In the genomic region with DNA sequence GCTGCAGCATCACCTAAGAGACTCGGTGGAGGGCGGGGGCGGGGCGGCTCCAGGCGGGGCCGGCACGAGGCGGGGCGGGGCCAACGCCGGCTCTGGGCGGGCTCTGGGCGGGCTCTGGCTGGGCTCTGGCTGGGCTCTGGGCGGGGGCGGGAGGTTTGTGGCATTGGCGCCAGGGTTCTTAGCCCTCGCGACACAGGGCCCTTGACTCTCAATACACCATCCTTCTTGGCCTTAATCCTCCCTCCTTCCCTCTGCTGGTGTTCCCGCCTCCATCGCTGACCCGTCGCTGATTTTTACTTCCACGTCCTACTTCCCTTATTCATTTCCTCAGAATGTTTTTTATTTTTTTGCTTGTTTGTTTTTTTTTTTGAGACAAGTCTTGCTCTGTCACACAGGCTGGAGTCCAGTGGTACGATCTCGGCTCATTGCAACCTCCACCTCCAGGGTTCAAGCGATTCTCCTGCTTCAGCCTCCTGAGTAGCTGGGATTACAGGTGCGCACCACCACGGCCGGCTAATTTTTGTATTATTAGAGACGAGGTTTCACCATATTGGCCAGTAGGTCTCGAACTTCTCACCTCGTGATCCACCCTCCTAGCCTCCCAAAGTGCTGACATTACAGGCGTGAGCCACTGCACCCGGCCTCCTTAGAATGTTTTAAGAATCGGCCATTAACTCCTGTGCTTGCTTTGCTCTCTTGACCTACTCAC, we compare ENCODE assay signal across 8 cellular contexts. TPM values are rescaled to one million over a fixed set of nuclear protein-coding genes. Genes with fewer than 3 reads are reported as not detected.
DNase-seq lines count a peak whose midpoint lies in the region; TF ChIP-seq lines count a peak whose summit lies in the region.

A gene with protein sequence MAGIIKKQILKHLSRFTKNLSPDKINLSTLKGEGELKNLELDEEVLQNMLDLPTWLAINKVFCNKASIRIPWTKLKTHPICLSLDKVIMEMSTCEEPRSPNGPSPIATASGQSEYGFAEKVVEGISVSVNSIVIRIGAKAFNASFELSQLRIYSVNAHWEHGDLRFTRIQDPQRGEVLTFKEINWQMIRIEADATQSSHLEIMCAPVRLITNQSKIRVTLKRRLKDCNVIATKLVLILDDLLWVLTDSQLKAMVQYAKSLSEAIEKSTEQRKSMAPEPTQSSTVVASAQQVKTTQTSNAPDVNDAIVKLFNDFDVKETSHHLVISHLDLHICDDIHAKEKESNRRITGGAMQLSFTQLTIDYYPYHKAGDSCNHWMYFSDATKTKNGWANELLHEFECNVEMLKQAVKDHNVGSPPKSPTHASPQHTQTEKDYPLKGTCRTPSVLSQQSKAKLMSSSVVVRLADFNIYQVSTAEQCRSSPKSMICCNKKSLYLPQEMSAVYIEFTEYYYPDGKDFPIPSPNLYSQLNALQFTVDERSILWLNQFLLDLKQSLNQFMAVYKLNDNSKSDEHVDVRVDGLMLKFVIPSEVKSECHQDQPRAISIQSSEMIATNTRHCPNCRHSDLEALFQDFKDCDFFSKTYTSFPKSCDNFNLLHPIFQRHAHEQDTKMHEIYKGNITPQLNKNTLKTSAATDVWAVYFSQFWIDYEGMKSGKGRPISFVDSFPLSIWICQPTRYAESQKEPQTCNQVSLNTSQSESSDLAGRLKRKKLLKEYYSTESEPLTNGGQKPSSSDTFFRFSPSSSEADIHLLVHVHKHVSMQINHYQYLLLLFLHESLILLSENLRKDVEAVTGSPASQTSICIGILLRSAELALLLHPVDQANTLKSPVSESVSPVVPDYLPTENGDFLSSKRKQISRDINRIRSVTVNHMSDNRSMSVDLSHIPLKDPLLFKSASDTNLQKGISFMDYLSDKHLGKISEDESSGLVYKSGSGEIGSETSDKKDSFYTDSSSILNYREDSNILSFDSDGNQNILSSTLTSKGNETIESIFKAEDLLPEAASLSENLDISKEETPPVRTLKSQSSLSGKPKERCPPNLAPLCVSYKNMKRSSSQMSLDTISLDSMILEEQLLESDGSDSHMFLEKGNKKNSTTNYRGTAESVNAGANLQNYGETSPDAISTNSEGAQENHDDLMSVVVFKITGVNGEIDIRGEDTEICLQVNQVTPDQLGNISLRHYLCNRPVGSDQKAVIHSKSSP (N-terminal part only) (minus strand): TSS at position 24 of the 709 bp plus-strand sequence. CDS start 239 bp downstream, outside the sequence.

- H3K9me2 ChIP-seq in MM.1S (replicated peaks; ENCODE audit: insufficient read depth, low read length) = no peaks in the 10 kb centered on the region

- H3F3A ChIP-seq in MM.1S (ENCODE audit: insufficient read depth, low read length) = no peaks in the 10 kb centered on the region

- peak within 1 kb of the TSS; percentile 96 for H3K9ac ChIP-seq in MM.1S (ENCODE audit: low read length)

- peak within 1 kb of the TSS; percentile 64; the same call in 1 of the 2 replicates for H3K27ac ChIP-seq in MM.1S (ENCODE audit: low read length)
- H3K27ac ChIP-seq in SJCRH30 = peak within 1 kb of the TSS; percentile 89
- peak within 1 kb of the TSS; percentile 95 to 99 (median 97) for H3K27ac ChIP-seq in stomach

- H3K27me3 Mint-ChIP-seq in neural crest cell (ENCODE audit: low read depth) = no peaks in the 10 kb centered on the region

- H3K4me2 ChIP-seq in MM.1S (ENCODE audit: low read depth, low read length) = peak within 1 kb of the TSS; percentile 79

- no peaks in the 10 kb centered on the region for H3K4me1 ChIP-seq in MM.1S (ENCODE audit: low read length)
- H3K4me1 ChIP-seq in SJCRH30 = no peaks in the 10 kb centered on the region
- H3K4me1 ChIP-seq in stomach = peaks cover 3 to 42% (median 24%) of the 10 kb centered on the region in 4 donors

- no peak for TF ChIP-seq EP300 in stomach (IDR thresholded peaks at IDR 0.05)

- peak within 1 kb of the TSS; percentile 97 for H2AFZ ChIP-seq in MM.1S (ENCODE audit: low read length)

- no peaks in the 10 kb centered on the region for H3K36me3 ChIP-seq in MM.1S (replicated peaks; ENCODE audit: insufficient read depth, low read length)
- H3K36me3 ChIP-seq in SJCRH30 = no peaks in the 10 kb centered on the region
- no peaks in the 10 kb centered on the region for H3K36me3 ChIP-seq in stomach

- no peaks in the 10 kb centered on the region for H3K27me3 ChIP-seq in MM.1S (replicated peaks; ENCODE audit: insufficient read depth, low read length)
- H3K27me3 ChIP-seq in SJCRH30 = no peaks in the 10 kb centered on the region
- H3K27me3 ChIP-seq in stomach = no peaks in the 10 kb centered on the region

- TF ChIP-seq CTCF in MM.1S (IDR thresholded peaks at IDR 0.05; ENCODE audit: low read length) (no peak), fibroblast of villous mesenchyme (IDR thresholded peaks at IDR 0.05; ENCODE audit: insufficient read depth, low read depth, low read length) (no peak), neural crest cell (conservative IDR thresholded peaks at IDR 0.05) (no peak), stomach (IDR thresholded peaks at IDR 0.05) (no peak)

- peak within 1 kb of the TSS; percentile 93 for H3K4me3 Mint-ChIP-seq in neural crest cell

- peaks cover 44% of the 10 kb centered on the region for H3K79me2 ChIP-seq in MM.1S (ENCODE audit: low read length)

- H3K36me3 Mint-ChIP-seq in neural crest cell (ENCODE audit: low read depth) = no peaks in the 10 kb centered on the region

- WGBS in stomach, 5 donors = 24 to 38% (median 32%) methylated on average over 23 to 35 of the region's 35 CpGs

- no peaks in the 10 kb centered on the region for H4K20me1 ChIP-seq in MM.1S (ENCODE audit: insufficient read depth, low read length)

- intact Hi-C loops in stomach (cut with DNase I; ENCODE audit: low total_unique reads) = no loop called here

- H3K9me3 ChIP-seq in MM.1S (replicated peaks; ENCODE audit: insufficient read depth, low read length) = no peaks in the 10 kb centered on the region
- no peaks in the 10 kb centered on the region for H3K9me3 ChIP-seq in SJCRH30 (replicated peaks)
- no peaks in the 10 kb centered on the region for H3K9me3 ChIP-seq in stomach

- peak within 1 kb of the TSS; percentile 96 for H3K27ac Mint-ChIP-seq in neural crest cell (ENCODE audit: unreplicated experiment)

- peak within 1 kb of the TSS; percentile 96 for H3K4me3 ChIP-seq in MM.1S (ENCODE audit: low read length)
- H3K4me3 ChIP-seq in SJCRH30 = peak within 1 kb of the TSS; percentile 99
- peak within 1 kb of the TSS; percentile 95 for H3K4me3 ChIP-seq in fibroblast of villous mesenchyme (ENCODE audit: low read depth, low read length)
- H3K4me3 ChIP-seq in stomach = peak within 1 kb of the TSS; percentile 65 to 96 (median 93)

- no peak for TF ChIP-seq POLR2A in stomach (IDR thresholded peaks at IDR 0.05)

- peaks cover 33% of the 10 kb centered on the region for H3K4me1 Mint-ChIP-seq in neural crest cell

- peak; percentile 87 for DNase-seq in ELR (ENCODE audit: low read depth)
- peak; percentile 67 for DNase-seq in HCEC 1CT
- DNase-seq in MM.1S = peak; percentile 81
- DNase-seq in SJCRH30 = peak; percentile 89 to 91
- peak; percentile 83 for DNase-seq in activated gamma-delta T cell (lab: John Stamatoyannopoulos, UW)
- DNase-seq in fibroblast of villous mesenchyme (ENCODE audit: low read depth) = peak; percentile 78
- DNase-seq in neural crest cell (ENCODE audit: low read depth, low spot score) = peak; percentile 83
- peak; percentile 94 for DNase-seq in stomach

- H3K9me3 Mint-ChIP-seq in neural crest cell = no peaks in the 10 kb centered on the region

RNA-seq across cellular contexts. Expression of the gene that starts here (rescaled TPM):
- 27.1 and 33.6 TPM in 2 replicates for total RNA-seq in SJCRH30 (2014; rRNA removed; shearing (Covaris generic))
- total RNA-seq in fibroblast of villous mesenchyme (46.1 and 51.8 TPM in 2 replicates), neural crest cell (17.8 and 19.0 TPM in 2 replicates), stomach (10 to 100 TPM; 13.9 to 62.6 (median 35.3) TPM)
- polyA plus RNA-seq in stomach = 10 to 100 TPM in 1 of 3 donors, 1 to 10 TPM in 2; 4.7 to 10.3 (median 6.6) TPM

Comparison
In these comparisons a context has a peak if more than half of its experiments do, and no peak if none do; other contexts are left out.
1. Peak in every context shown above with its lines: DNase-seq, H3K4me3 ChIP-seq and H3K27ac ChIP-seq.